22 cellular contexts compared by ENCODE assay signal in the genomic region with DNA sequence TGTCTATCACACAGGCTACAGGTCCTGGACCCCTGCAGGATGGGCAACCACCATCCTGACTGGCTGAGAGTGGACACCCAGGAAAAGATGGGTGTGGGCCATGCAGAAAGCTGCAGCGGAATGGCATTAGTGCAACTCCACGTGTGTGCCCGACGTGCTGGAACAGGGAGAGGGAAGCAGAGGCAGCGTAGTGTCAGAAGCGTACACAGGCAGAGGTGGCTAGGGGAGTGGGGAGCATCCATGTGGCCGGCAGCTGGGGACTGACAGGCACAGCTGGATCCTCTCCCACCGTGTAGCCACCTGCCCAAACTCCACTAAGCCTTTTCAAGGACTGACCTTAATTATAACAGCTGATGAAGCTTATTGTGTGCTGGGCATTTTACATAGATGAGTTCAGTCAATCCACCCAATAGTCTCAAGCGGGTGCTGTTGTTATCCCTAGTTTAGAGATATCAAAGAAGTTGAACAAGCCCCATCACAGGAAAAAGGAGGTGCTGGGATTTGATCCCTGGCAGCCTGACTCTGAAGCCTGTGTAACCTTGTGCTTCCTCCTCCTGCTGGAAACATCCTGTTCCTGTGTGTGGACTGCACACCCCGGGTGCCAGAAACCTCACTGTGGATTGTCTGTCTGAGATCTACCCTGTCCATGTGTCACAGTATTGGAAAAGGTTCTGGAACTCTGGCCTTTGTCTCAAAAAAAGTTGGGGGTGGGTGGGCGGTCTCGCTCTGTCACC.
DNase-seq lines count a peak whose midpoint lies in the region; ATAC-seq and TF ChIP-seq lines count a peak whose summit lies in the region.
"Had no signal": no experiment of that assay in that cellular context is flagged by ENCODE, and none has a peak within 500 bp of the region (broad histone marks: within the 10 kb centered on the region; RNA-seq: fewer than 3 reads in every experiment).

No MANE protein-coding gene starts in this region.

- peaks cover 0 to 48% of the 10 kb centered on the region in 2 donors for H3K4me1 ChIP-seq in naive thymus-derived CD4-positive, alpha-beta T cell (ENCODE audit: control insufficient read depth in 2 of 2, insufficient read depth in 2 of 2, low read length in 2 of 2)
- no peaks in the 10 kb centered on the region for H3K4me1 ChIP-seq in breast epithelium

- CTCF ChIA-PET in naive thymus-derived CD4-positive, alpha-beta T cell (lab: Charles Lee): interaction anchor here (0.6 to 1.3 kb wide), 2 partner anchors 11 to 114 kb away, joined by 3 to 4 read pairs; no protein-coding TSS in a partner anchor

- H3K36me3 ChIP-seq in KOPT-K1 (ENCODE audit: insufficient read depth, low read length) (no peaks in the 10 kb centered on the region), breast epithelium (no peaks in the 10 kb centered on the region)
- H3K36me3 ChIP-seq in naive thymus-derived CD4-positive, alpha-beta T cell (ENCODE audit: control insufficient read depth in 2 of 3, insufficient read depth in 3 of 3, low read length in 3 of 3): no peaks in the 10 kb centered on the region

- no peak overlapping the region for H3K4me3 ChIP-seq in naive thymus-derived CD4-positive, alpha-beta T cell (ENCODE audit: low read length)
- no peak overlapping the region for H3K4me3 ChIP-seq in breast epithelium
- H3K4me3 ChIP-seq: GM23338, hepatocyte, PC-9 had no signal

- TF ChIP-seq CTCF in breast epithelium (IDR thresholded peaks at IDR 0.05): no peak

- ATAC-seq in T-helper 17 cell (no peak), left cardiac atrium (no peak), GM19463 (IDR thresholded peaks at IDR 0.05; ENCODE audit: unreplicated experiment) (no peak)
- ATAC-seq in naive thymus-derived CD4-positive, alpha-beta T cell: no peak
- ATAC-seq: activated CD8-positive, alpha-beta memory T cell treated with anti-CD3 and anti-CD28 coated beads, Interleukin-2, amount 10 ng/mL, durations not matched to agents 7 days and 5 days; activated naive CD4-positive, alpha-beta T cell treated with anti-CD3 and anti-CD28 coated beads, Interleukin-2, amount 50 U/mL, for 72 hours; stimulated activated naive CD8-positive, alpha-beta T cell treated with anti-CD3 and anti-CD28 coated beads, Interleukin-15, Interleukin-2, amounts not matched to agents 100 U/mL and 50 U/mL, for 24 hours had no signal

- H3K4me3 Mint-ChIP-seq in T-helper 17 cell: no peak overlapping the region
- H3K4me3 Mint-ChIP-seq in naive thymus-derived CD4-positive, alpha-beta T cell: peak overlapping the region in 6 of 10 donors; percentile 1 to 79 (median 36)
- H3K4me3 Mint-ChIP-seq: activated CD8-positive, alpha-beta memory T cell treated with anti-CD3 and anti-CD28 coated beads, Interleukin-2, amount 10 ng/mL, durations not matched to agents 7 days and 5 days; CD8-positive, alpha-beta memory T cell; GM23338 had no signal

- H3K9me3 ChIP-seq in KOPT-K1 (ENCODE audit: insufficient read depth, low read length, poor library complexity, severe bottlenecking): no peaks in the 10 kb centered on the region
- no peaks in the 10 kb centered on the region for H3K9me3 ChIP-seq in T-helper 17 cell (ENCODE audit: control insufficient read depth, low read length, poor library complexity, severe bottlenecking)
- no peaks in the 10 kb centered on the region for H3K9me3 ChIP-seq in naive thymus-derived CD4-positive, alpha-beta T cell (ENCODE audit: control insufficient read depth in 2 of 3, low read length in 3 of 3)
- no peaks in the 10 kb centered on the region for H3K9me3 ChIP-seq in breast epithelium

- H3K27ac Mint-ChIP-seq in T-helper 17 cell: peak overlapping the region; percentile 51
- peak overlapping the region in 7 of 9 donors; percentile 22 to 80 (median 57) for H3K27ac Mint-ChIP-seq in naive thymus-derived CD4-positive, alpha-beta T cell
- H3K27ac Mint-ChIP-seq: activated CD8-positive, alpha-beta memory T cell treated with anti-CD3 and anti-CD28 coated beads, Interleukin-2, amount 10 ng/mL, durations not matched to agents 7 days and 5 days; GM23338 had no signal

- H3K27ac ChIP-seq in KOPT-K1 (ENCODE audit: low read depth, low read length, poor library complexity, severe bottlenecking) (peak overlapping the region; percentile 58), breast epithelium (no peak overlapping the region)
- no peak overlapping the region for H3K27ac ChIP-seq in naive thymus-derived CD4-positive, alpha-beta T cell (ENCODE audit: low read depth, low read length)
- H3K27ac ChIP-seq: PC-9 had no signal

- H3K27me3 ChIP-seq in naive thymus-derived CD4-positive, alpha-beta T cell (ENCODE audit: control insufficient read depth in 2 of 2, insufficient read depth in 2 of 2, low read length in 2 of 2): no peaks in the 10 kb centered on the region
- no peaks in the 10 kb centered on the region for H3K27me3 ChIP-seq in breast epithelium
- H3K27me3 ChIP-seq: hepatocyte had no signal

- peaks cover 26% of the 10 kb centered on the region for H3K4me1 Mint-ChIP-seq in T-helper 17 cell
- H3K4me1 Mint-ChIP-seq in naive thymus-derived CD4-positive, alpha-beta T cell: peaks cover 32 to 87% (median 71%) of the 10 kb centered on the region in 7 donors

- peaks cover 0 to 4% (median 0%) of the 10 kb centered on the region in 11 donors for H3K9me3 Mint-ChIP-seq in naive thymus-derived CD4-positive, alpha-beta T cell
- H3K9me3 Mint-ChIP-seq: GM23338 had no signal

- TF ChIP-seq POLR2A in breast epithelium (IDR thresholded peaks at IDR 0.05): no peak

- H3K27me3 Mint-ChIP-seq in T-helper 17 cell: no peaks in the 10 kb centered on the region
- H3K27me3 Mint-ChIP-seq in naive thymus-derived CD4-positive, alpha-beta T cell: no peaks in the 10 kb centered on the region
- H3K27me3 Mint-ChIP-seq: activated CD8-positive, alpha-beta memory T cell treated with anti-CD3 and anti-CD28 coated beads, Interleukin-2, amount 10 ng/mL, durations not matched to agents 7 days and 5 days; CD8-positive, alpha-beta memory T cell had no signal

- intact Hi-C loops in naive thymus-derived CD4-positive, alpha-beta T cell (cut with micrococcal nuclease): no loop called here
- intact Hi-C loops in breast epithelium (cut with DNase I; ENCODE audit: low total_unique reads): no loop called here
- intact Hi-C loops in left cardiac atrium (cut with DNase I): no loop called here

- H3K36me3 Mint-ChIP-seq in T-helper 17 cell (ENCODE audit: low read depth): peaks cover 4% of the 10 kb centered on the region
- peaks cover 3 to 19% (median 6%) of the 10 kb centered on the region in 5 donors for H3K36me3 Mint-ChIP-seq in naive thymus-derived CD4-positive, alpha-beta T cell
- H3K36me3 Mint-ChIP-seq: CD8-positive, alpha-beta memory T cell had no signal

- POLR2A ChIA-PET in naive thymus-derived CD4-positive, alpha-beta T cell (lab: Charles Lee): interaction anchor here (0.7 to 1.4 kb wide), 5 partner anchors 10 to 1908 kb away, joined by 3 to 10 read pairs (median 4); no protein-coding TSS in a partner anchor

- DNase-seq in COR-L47 (lab: John Stamatoyannopoulos, UW): peak; percentile 63
- no peak for DNase-seq in T-helper 17 cell
- DNase-seq in naive thymus-derived CD4-positive, alpha-beta T cell: no peak
- DNase-seq in breast epithelium (ENCODE audit: low spot score in 2 of 2): no peak
- no peak for DNase-seq in left cardiac atrium
- DNase-seq: activated CD4-positive, alpha-beta T cell treated with anti-CD3 and anti-CD28 coated beads for 48 hours; activated CD8-positive, alpha-beta memory T cell treated with anti-CD3 and anti-CD28 coated beads, Interleukin-2, amount 10 ng/mL, durations not matched to agents 7 days and 5 days; CD8-positive, alpha-beta memory T cell; cerebellar nuclear complex; EL; NCI-H1092 treated with DMSO at 0.1 percent for 48 hours; NCI-H2107; NCI-H774; PC-9; SIG-M5; stimulated activated CD4-positive, alpha-beta T cell treated with anti-CD3 and anti-CD28 coated beads, Interleukin-4, amount 100 ng/mL, for 4 hours; stimulated activated naive CD8-positive, alpha-beta T cell treated with anti-CD3 and anti-CD28 coated beads, Interleukin-15, Interleukin-2, amounts not matched to agents 100 U/mL and 50 U/mL, for 24 hours had no signal
